ENCODE assay signal across 7 cellular contexts in the genomic region with DNA sequence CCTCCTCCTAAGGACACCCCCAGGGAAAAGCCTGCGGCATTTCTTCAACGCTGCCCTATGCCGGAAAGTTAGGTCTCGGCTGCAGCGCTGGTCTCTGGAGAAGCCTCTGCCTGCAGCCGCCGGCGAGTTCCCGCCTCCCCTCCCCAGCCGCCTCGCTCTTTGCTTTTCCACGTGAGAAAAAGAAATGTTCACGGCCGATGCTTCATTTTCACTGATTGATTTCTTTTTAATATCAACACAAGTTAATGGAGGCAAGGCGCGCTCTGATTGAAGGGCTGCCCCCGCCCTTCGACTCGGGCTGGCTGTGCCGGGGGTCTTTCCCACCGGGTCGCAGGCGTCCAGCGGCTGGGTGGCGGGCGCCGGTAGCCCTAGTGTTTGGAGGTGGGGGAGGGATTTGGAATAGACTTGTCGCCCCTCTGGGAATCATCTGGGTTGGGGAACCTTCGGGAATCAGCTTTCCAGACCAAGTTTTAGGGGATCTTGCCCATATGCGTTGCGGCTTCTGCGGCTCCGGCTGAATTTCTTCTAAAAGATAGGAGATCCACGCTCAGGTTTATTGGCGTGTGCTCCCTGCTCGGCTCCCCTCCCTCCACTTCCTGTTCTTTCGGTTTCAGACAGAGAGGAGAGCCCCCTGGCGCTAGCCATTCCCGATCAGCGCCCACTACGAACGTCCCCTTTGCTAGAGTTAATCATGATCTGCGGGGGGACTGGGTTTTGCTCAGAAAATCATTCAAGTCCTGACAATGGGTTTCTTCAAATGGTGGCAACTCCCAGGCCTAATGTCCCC. TPM values are rescaled to one million over a fixed set of nuclear protein-coding genes. Genes with fewer than 3 reads are reported as not detected.
DNase-seq lines count a peak whose midpoint lies in the region; ATAC-seq and TF ChIP-seq lines count a peak whose summit lies in the region.

No MANE protein-coding gene starts in this region.

- no peak for ATAC-seq in activated T-helper 17 cell treated with anti-CD3 and anti-CD28 coated beads, Interleukin-2, amount 50 U/mL, for 72 hours (replicated peaks)
- no peak for ATAC-seq in GM21528 (IDR thresholded peaks at IDR 0.05; ENCODE audit: low FRiP score, unreplicated experiment)

- intact Hi-C loops in spleen (cut with DNase I; ENCODE audit: low total_unique reads): loop anchor here (10.0 kb wide), 1 partner anchor 1422 kb away; no protein-coding TSS in a partner anchor

- H3K4me1 ChIP-seq in iPS DF 6.9 (ENCODE audit: control insufficient read depth, insufficient read depth, low read length): peaks cover 8% of the 10 kb centered on the region
- peaks cover 8 to 77% (median 49%) of the 10 kb centered on the region in 6 donors for H3K4me1 ChIP-seq in spleen

- no peaks in the 10 kb centered on the region for H3K27me3 Mint-ChIP-seq in HFFc6 (ENCODE audit: insufficient read depth)
- H3K27me3 Mint-ChIP-seq in activated T-helper 17 cell treated with anti-CD3 and anti-CD28 coated beads, Interleukin-2, amount 50 U/mL, for 72 hours: peaks cover 55% of the 10 kb centered on the region

- H3K36me3 ChIP-seq in iPS DF 6.9 (ENCODE audit: control insufficient read depth, insufficient read depth, low read length): no peaks in the 10 kb centered on the region
- H3K36me3 ChIP-seq in spleen: no peaks in the 10 kb centered on the region

- H3K9me3 Mint-ChIP-seq in HFFc6: no peaks in the 10 kb centered on the region
- H3K9me3 Mint-ChIP-seq in activated T-helper 17 cell treated with anti-CD3 and anti-CD28 coated beads, Interleukin-2, amount 50 U/mL, for 72 hours: no peaks in the 10 kb centered on the region

- H3K4me3 ChIP-seq in iPS DF 6.9 (ENCODE audit: low read length) (peak overlapping the region; percentile 43; the same call in 1 of the 2 replicates), spleen (peak overlapping the region; percentile 41 to 77 (median 57))

- peak overlapping the region; percentile 92 for H3K4me3 Mint-ChIP-seq in HFFc6
- peak overlapping the region; percentile 83 for H3K4me3 Mint-ChIP-seq in activated T-helper 17 cell treated with anti-CD3 and anti-CD28 coated beads, Interleukin-2, amount 50 U/mL, for 72 hours

- in situ Hi-C loops in GM13977 (cut with MboI; ENCODE audit: low pct_unique_long_range_greater_than_20kb, low sequenced_read_pairs, unreplicated experiment): no loop called here

- H3K36me3 Mint-ChIP-seq in HFFc6 (ENCODE audit: low read depth): no peaks in the 10 kb centered on the region
- H3K36me3 Mint-ChIP-seq in activated T-helper 17 cell treated with anti-CD3 and anti-CD28 coated beads, Interleukin-2, amount 50 U/mL, for 72 hours (ENCODE audit: low read depth): no peaks in the 10 kb centered on the region

- no peak overlapping the region for H3K27ac ChIP-seq in iPS DF 6.9 (ENCODE audit: low read length)
- H3K27ac ChIP-seq in spleen: peak overlapping the region in 4 of 8 donors; percentile 5 to 51 (median 34)

- TF ChIP-seq CTCF in HFFc6 (IDR thresholded peaks at IDR 0.05) (no peak), spleen (IDR thresholded peaks at IDR 0.05 in 8 of 11, conservative IDR thresholded peaks at IDR 0.05 in 3 of 11) (peak in 1 of 11 experiments; percentile 10), GM13977 (IDR thresholded peaks at IDR 0.05; ENCODE audit: extremely low read depth, insufficient read depth, missing control alignments) (no peak)

- no peaks in the 10 kb centered on the region for H3K9me3 ChIP-seq in iPS DF 6.9 (ENCODE audit: control insufficient read depth, insufficient read depth, low read length)
- H3K9me3 ChIP-seq in spleen: no peaks in the 10 kb centered on the region

- peaks cover 40% of the 10 kb centered on the region for H3K4me1 Mint-ChIP-seq in HFFc6 (ENCODE audit: low read depth)
- peaks cover 8% of the 10 kb centered on the region for H3K4me1 Mint-ChIP-seq in activated T-helper 17 cell treated with anti-CD3 and anti-CD28 coated beads, Interleukin-2, amount 50 U/mL, for 72 hours

- no CpG with 5 or more reads among the region's 43 CpGs for WGBS in iPS DF 6.9 (ENCODE audit: insufficient coverage, insufficient read length)
- 4 to 5% (median 4%) methylated on average over 32 to 43 of the region's 43 CpGs for WGBS in spleen, 5 donors

- no peak for TF ChIP-seq POLR2A in spleen (IDR thresholded peaks at IDR 0.05)

- no peak for DNase-seq in HFFc6
- no peak for DNase-seq in iPS DF 6.9 (ENCODE audit: low read depth, low spot score)
- no peak for DNase-seq in spleen
- DNase-seq in NCI-H1105 treated with DMSO at 0.1 percent for 48 hours (lab: John Stamatoyannopoulos, UW): no peak
- no peak for DNase-seq in GM13977 (ENCODE audit: low spot score)

- peak overlapping the region; percentile 90 for H3K27ac Mint-ChIP-seq in HFFc6
- H3K27ac Mint-ChIP-seq in activated T-helper 17 cell treated with anti-CD3 and anti-CD28 coated beads, Interleukin-2, amount 50 U/mL, for 72 hours: no peak overlapping the region

- H3K27me3 ChIP-seq in iPS DF 6.9 (ENCODE audit: control insufficient read depth, insufficient read depth, low read length): peaks cover 20% of the 10 kb centered on the region; the same call in 1 of the 2 replicates
- H3K27me3 ChIP-seq in spleen (replicated peaks in 1 of 7): peaks cover 0 to 63% (median 26%) of the 10 kb centered on the region in 7 donors

RNA-seq across cellular contexts. Expression of gene NRP2, which starts 4.1 kb away (rescaled TPM):
- total RNA-seq in HFFc6 (2021; fragmentation: NEBNext Ultra II Directional; extraction: Animal tissue kit (Norgen Biotek cat#: 25700)): 10 to 100 TPM; 11.8 to 25.1 (median 21.4) TPM
- 1 to 10 TPM in 1 of 2 donors, under 1 TPM in 1; 0.91 to 2.2 TPM for total RNA-seq in activated T-helper 17 cell treated with anti-CD3 and anti-CD28 coated beads, Interleukin-2, amount 50 U/mL, for 72 hours
- 10 to 100 TPM; 18.7 to 49.9 (median 33.2) TPM for total RNA-seq in spleen
- 1 to 10 TPM; 3.1 to 5.7 (median 3.4) TPM for polyA plus RNA-seq in spleen

Comparison
In these comparisons a context has a peak if more than half of its experiments do, and no peak if none do; other contexts are left out.
1. RNA of gene NRP2, which starts 4.1 kb away (total RNA-seq): 18.7 to 49.9 TPM in spleen and 11.8 to 25.1 TPM in HFFc6; 0.91 to 2.2 TPM in activated T-helper 17 cell treated with anti-CD3 and anti-CD28 coated beads, Interleukin-2, amount 50 U/mL, for 72 hours; every median in the first group is over 4 times any median in the second.